1 cellular context compared by ENCODE assay signal in the genomic region with DNA sequence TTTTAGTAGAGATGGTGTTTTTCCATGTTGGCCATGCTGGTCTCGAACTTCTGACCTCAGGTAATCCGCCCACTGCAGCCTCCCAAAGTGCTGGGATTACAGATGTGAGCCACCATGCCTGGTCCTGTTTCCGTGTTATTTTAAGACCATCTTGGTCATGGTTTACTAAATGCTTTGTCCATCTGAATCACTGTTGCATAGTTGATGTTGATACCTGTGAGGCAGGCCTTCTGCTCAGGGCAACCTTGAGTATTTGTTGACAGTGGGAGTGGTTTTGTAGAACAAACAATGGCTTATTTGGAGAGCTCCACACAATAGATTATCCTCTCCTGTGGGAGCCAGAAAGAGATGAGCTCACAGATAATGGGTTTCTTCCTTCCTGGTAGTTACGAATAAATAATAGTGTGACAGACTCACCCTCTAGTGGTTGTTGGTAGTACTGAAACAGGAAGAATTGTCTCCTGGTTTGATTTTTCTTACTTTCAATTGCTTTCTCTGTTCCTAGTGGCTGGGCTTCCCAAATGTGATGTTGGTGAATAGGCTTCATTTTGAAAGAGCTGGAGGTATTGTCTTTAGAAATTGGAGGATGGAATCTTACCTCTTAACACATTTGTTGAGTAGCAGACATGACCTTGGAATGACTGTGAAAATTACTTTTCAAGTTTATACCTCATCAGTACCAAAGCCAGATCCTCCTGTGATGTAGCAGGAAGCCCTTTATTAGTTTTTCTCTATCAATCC.
TF ChIP-seq lines count a peak whose summit lies in the region.

No MANE protein-coding gene starts in this region.

TF ChIP-seq in HepG2, 621 proteins besides CTCF, POLR2A, EP300 and RAD21 (continued from another document and continues in another):
- TF ChIP-seq, protein P1, sequence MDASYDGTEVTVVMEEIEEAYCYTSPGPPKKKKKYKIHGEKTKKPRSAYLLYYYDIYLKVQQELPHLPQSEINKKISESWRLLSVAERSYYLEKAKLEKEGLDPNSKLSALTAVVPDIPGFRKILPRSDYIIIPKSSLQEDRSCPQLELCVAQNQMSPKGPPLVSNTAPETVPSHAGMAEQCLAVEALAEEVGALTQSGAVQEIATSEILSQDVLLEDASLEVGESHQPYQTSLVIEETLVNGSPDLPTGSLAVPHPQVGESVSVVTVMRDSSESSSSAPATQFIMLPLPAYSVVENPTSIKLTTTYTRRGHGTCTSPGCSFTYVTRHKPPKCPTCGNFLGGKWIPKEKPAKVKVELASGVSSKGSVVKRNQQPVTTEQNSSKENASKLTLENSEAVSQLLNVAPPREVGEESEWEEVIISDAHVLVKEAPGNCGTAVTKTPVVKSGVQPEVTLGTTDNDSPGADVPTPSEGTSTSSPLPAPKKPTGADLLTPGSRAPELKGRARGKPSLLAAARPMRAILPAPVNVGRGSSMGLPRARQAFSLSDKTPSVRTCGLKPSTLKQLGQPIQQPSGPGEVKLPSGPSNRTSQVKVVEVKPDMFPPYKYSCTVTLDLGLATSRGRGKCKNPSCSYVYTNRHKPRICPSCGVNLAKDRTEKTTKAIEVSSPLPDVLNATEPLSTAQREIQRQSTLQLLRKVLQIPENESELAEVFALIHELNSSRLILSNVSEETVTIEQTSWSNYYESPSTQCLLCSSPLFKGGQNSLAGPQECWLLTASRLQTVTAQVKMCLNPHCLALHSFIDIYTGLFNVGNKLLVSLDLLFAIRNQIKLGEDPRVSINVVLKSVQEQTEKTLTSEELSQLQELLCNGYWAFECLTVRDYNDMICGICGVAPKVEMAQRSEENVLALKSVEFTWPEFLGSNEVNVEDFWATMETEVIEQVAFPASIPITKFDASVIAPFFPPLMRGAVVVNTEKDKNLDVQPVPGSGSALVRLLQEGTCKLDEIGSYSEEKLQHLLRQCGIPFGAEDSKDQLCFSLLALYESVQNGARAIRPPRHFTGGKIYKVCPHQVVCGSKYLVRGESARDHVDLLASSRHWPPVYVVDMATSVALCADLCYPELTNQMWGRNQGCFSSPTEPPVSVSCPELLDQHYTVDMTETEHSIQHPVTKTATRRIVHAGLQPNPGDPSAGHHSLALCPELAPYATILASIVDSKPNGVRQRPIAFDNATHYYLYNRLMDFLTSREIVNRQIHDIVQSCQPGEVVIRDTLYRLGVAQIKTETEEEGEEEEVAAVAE (CRISPR knock-in tag; IDR thresholded peaks at IDR 0.05; ENCODE audit: borderline replicate concordance) = peak; percentile 94; the same call in 1 of the 2 replicates
- TF ChIP-seq ADNP (CRISPR knock-in tag; IDR thresholded peaks at IDR 0.05) = no peak
- TF ChIP-seq MAFK (conservative IDR thresholded peaks at IDR 0.05 in 1 of 2, IDR thresholded peaks at IDR 0.05 in 1 of 2; ENCODE audit: low read length in 2 of 2) = no peak
- TF ChIP-seq CBX5 (CRISPR knock-in tag; IDR thresholded peaks at IDR 0.05; ENCODE audit: borderline replicate concordance) = no peak
- TF ChIP-seq SSRP1 (CRISPR knock-in tag; IDR thresholded peaks at IDR 0.05) = peak; percentile 80; the same call in 1 of the 2 replicates
- TF ChIP-seq, protein P2, sequence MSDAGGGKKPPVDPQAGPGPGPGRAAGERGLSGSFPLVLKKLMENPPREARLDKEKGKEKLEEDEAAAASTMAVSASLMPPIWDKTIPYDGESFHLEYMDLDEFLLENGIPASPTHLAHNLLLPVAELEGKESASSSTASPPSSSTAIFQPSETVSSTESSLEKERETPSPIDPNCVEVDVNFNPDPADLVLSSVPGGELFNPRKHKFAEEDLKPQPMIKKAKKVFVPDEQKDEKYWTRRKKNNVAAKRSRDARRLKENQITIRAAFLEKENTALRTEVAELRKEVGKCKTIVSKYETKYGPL (CRISPR knock-in tag; IDR thresholded peaks at IDR 0.05) = 0 out of 2 replicates have a peak, but pooled peaks have one; percentile 19
- no peak for TF ChIP-seq ZNF780A (CRISPR knock-in tag; IDR thresholded peaks at IDR 0.05)
- no peak for TF ChIP-seq REL (CRISPR knock-in tag; conservative IDR thresholded peaks at IDR 0.05)
- no peak for TF ChIP-seq ZNF329 (CRISPR knock-in tag; IDR thresholded peaks at IDR 0.05; ENCODE audit: low read depth)
- TF ChIP-seq, protein P3, sequence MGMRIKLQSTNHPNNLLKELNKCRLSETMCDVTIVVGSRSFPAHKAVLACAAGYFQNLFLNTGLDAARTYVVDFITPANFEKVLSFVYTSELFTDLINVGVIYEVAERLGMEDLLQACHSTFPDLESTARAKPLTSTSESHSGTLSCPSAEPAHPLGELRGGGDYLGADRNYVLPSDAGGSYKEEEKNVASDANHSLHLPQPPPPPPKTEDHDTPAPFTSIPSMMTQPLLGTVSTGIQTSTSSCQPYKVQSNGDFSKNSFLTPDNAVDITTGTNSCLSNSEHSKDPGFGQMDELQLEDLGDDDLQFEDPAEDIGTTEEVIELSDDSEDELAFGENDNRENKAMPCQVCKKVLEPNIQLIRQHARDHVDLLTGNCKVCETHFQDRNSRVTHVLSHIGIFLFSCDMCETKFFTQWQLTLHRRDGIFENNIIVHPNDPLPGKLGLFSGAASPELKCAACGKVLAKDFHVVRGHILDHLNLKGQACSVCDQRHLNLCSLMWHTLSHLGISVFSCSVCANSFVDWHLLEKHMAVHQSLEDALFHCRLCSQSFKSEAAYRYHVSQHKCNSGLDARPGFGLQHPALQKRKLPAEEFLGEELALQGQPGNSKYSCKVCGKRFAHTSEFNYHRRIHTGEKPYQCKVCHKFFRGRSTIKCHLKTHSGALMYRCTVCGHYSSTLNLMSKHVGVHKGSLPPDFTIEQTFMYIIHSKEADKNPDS (CRISPR knock-in tag; IDR thresholded peaks at IDR 0.05) = no peak
- TF ChIP-seq FOSL2 (CRISPR knock-in tag; IDR thresholded peaks at IDR 0.05) = peak; percentile 77
- TF ChIP-seq CBFB (CRISPR knock-in tag; IDR thresholded peaks at IDR 0.05) = no peak
- no peak for TF ChIP-seq FIP1L1 (IDR thresholded peaks at IDR 0.05; ENCODE audit: borderline replicate concordance, insufficient read depth, low read depth, low read length)
- TF ChIP-seq ZNF382 (CRISPR knock-in tag; IDR thresholded peaks at IDR 0.05; ENCODE audit: borderline replicate concordance) = no peak
- TF ChIP-seq BRCA1 (CRISPR knock-in tag; IDR thresholded peaks at IDR 0.05) = peak; percentile 44; the same call in 1 of the 2 replicates
- TF ChIP-seq TRIM24 (CRISPR knock-in tag; IDR thresholded peaks at IDR 0.05) = no peak
- no peak for TF ChIP-seq YY1 (IDR thresholded peaks at IDR 0.05; ENCODE audit: insufficient read depth, insufficient replicate concordance, low read depth, low read length)
- TF ChIP-seq MXI1 (IDR thresholded peaks at IDR 0.05; ENCODE audit: borderline replicate concordance, low read depth, low read length) = peak; percentile 61; the same call in 1 of the 3 replicates
- no peak for TF ChIP-seq GTF3A (CRISPR knock-in tag; conservative IDR thresholded peaks at IDR 0.05)
- TF ChIP-seq NONO (IDR thresholded peaks at IDR 0.05) = no peak
- peak; percentile 61; the same call in 1 of the 2 replicates for TF ChIP-seq NONO (CRISPR knock-in tag; conservative IDR thresholded peaks at IDR 0.05)
- TF ChIP-seq NR2C2 (CRISPR knock-in tag; IDR thresholded peaks at IDR 0.05; ENCODE audit: borderline replicate concordance) = 0 out of 2 replicates have a peak, but pooled peaks have one; percentile 29
- TF ChIP-seq, protein P4, sequence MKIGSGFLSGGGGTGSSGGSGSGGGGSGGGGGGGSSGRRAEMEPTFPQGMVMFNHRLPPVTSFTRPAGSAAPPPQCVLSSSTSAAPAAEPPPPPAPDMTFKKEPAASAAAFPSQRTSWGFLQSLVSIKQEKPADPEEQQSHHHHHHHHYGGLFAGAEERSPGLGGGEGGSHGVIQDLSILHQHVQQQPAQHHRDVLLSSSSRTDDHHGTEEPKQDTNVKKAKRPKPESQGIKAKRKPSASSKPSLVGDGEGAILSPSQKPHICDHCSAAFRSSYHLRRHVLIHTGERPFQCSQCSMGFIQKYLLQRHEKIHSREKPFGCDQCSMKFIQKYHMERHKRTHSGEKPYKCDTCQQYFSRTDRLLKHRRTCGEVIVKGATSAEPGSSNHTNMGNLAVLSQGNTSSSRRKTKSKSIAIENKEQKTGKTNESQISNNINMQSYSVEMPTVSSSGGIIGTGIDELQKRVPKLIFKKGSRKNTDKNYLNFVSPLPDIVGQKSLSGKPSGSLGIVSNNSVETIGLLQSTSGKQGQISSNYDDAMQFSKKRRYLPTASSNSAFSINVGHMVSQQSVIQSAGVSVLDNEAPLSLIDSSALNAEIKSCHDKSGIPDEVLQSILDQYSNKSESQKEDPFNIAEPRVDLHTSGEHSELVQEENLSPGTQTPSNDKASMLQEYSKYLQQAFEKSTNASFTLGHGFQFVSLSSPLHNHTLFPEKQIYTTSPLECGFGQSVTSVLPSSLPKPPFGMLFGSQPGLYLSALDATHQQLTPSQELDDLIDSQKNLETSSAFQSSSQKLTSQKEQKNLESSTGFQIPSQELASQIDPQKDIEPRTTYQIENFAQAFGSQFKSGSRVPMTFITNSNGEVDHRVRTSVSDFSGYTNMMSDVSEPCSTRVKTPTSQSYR (CRISPR knock-in tag; IDR thresholded peaks at IDR 0.05; ENCODE audit: borderline replicate concordance) = no peak; the same call in 1 of the 2 replicates
- TF ChIP-seq RXRB (CRISPR knock-in tag; IDR thresholded peaks at IDR 0.05; ENCODE audit: borderline replicate concordance) = peak; percentile 71
- peak; percentile 80; the same call in 1 of the 2 replicates for TF ChIP-seq TBX2 (CRISPR knock-in tag; IDR thresholded peaks at IDR 0.05; ENCODE audit: borderline replicate concordance)
- TF ChIP-seq ZNF441 (CRISPR knock-in tag; IDR thresholded peaks at IDR 0.05; ENCODE audit: borderline replicate concordance) = 0 out of 2 replicates have a peak, but pooled peaks have one; percentile 27
- TF ChIP-seq PCBP2 (optimal IDR thresholded peaks at IDR 0.05; ENCODE audit: low read depth, low read length, poor library complexity, severe bottlenecking) = no peak
- TF ChIP-seq, protein P5, sequence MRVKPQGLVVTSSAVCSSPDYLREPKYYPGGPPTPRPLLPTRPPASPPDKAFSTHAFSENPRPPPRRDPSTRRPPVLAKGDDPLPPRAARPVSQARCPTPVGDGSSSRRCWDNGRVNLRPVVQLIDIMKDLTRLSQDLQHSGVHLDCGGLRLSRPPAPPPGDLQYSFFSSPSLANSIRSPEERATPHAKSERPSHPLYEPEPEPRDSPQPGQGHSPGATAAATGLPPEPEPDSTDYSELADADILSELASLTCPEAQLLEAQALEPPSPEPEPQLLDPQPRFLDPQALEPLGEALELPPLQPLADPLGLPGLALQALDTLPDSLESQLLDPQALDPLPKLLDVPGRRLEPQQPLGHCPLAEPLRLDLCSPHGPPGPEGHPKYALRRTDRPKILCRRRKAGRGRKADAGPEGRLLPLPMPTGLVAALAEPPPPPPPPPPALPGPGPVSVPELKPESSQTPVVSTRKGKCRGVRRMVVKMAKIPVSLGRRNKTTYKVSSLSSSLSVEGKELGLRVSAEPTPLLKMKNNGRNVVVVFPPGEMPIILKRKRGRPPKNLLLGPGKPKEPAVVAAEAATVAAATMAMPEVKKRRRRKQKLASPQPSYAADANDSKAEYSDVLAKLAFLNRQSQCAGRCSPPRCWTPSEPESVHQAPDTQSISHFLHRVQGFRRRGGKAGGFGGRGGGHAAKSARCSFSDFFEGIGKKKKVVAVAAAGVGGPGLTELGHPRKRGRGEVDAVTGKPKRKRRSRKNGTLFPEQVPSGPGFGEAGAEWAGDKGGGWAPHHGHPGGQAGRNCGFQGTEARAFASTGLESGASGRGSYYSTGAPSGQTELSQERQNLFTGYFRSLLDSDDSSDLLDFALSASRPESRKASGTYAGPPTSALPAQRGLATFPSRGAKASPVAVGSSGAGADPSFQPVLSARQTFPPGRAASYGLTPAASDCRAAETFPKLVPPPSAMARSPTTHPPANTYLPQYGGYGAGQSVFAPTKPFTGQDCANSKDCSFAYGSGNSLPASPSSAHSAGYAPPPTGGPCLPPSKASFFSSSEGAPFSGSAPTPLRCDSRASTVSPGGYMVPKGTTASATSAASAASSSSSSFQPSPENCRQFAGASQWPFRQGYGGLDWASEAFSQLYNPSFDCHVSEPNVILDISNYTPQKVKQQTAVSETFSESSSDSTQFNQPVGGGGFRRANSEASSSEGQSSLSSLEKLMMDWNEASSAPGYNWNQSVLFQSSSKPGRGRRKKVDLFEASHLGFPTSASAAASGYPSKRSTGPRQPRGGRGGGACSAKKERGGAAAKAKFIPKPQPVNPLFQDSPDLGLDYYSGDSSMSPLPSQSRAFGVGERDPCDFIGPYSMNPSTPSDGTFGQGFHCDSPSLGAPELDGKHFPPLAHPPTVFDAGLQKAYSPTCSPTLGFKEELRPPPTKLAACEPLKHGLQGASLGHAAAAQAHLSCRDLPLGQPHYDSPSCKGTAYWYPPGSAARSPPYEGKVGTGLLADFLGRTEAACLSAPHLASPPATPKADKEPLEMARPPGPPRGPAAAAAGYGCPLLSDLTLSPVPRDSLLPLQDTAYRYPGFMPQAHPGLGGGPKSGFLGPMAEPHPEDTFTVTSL (CRISPR knock-in tag; IDR thresholded peaks at IDR 0.05; ENCODE audit: borderline replicate concordance) = peak; percentile 79; the same call in 1 of the 2 replicates
- TF ChIP-seq NR2F6 (IDR thresholded peaks at IDR 0.05) = no peak
- TF ChIP-seq NR2F6 (CRISPR knock-in tag; IDR thresholded peaks at IDR 0.05) = peak; percentile 48; the same call in 1 of the 2 replicates
- peak; percentile 60 for TF ChIP-seq HNF4A (CRISPR knock-in tag; IDR thresholded peaks at IDR 0.05)
- TF ChIP-seq, protein P6, sequence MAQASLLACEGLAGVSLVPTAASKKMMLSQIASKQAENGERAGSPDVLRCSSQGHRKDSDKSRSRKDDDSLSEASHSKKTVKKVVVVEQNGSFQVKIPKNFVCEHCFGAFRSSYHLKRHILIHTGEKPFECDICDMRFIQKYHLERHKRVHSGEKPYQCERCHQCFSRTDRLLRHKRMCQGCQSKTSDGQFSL (CRISPR knock-in tag; IDR thresholded peaks at IDR 0.05) = no peak
- TF ChIP-seq ELF4 (CRISPR knock-in tag; IDR thresholded peaks at IDR 0.05; ENCODE audit: borderline replicate concordance) = no peak
- TF ChIP-seq ZSCAN9 (CRISPR knock-in tag; IDR thresholded peaks at IDR 0.05; ENCODE audit: borderline replicate concordance) = peak; percentile 78; the same call in 1 of the 2 replicates
- peak; percentile 53; the same call in 1 of the 2 replicates for TF ChIP-seq ZMAT3 (CRISPR knock-in tag; conservative IDR thresholded peaks at IDR 0.05)
- TF ChIP-seq SALL1 (CRISPR knock-in tag; IDR thresholded peaks at IDR 0.05) = peak; percentile 71
- no peak for TF ChIP-seq SRSF1 (optimal IDR thresholded peaks at IDR 0.05; ENCODE audit: low read depth, low read length)
- TF ChIP-seq, protein P7, sequence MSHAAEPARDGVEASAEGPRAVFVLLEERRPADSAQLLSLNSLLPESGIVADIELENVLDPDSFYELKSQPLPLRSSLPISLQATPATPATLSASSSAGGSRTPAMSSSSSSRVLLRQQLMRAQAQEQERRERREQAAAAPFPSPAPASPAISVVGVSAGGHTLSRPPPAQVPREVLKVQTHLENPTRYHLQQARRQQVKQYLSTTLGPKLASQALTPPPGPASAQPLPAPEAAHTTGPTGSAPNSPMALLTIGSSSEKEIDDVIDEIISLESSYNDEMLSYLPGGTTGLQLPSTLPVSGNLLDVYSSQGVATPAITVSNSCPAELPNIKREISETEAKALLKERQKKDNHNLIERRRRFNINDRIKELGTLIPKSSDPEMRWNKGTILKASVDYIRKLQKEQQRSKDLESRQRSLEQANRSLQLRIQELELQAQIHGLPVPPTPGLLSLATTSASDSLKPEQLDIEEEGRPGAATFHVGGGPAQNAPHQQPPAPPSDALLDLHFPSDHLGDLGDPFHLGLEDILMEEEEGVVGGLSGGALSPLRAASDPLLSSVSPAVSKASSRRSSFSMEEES (CRISPR knock-in tag; IDR thresholded peaks at IDR 0.05) = 0 out of 2 replicates have a peak, but pooled peaks have one; percentile 18
- TF ChIP-seq HIVEP1 (CRISPR knock-in tag; IDR thresholded peaks at IDR 0.05) = no peak
- TF ChIP-seq MAFF (IDR thresholded peaks at IDR 0.05; ENCODE audit: low read depth, low read length) = no peak
- 0 out of 2 replicates have a peak, but pooled peaks have one; percentile 41 for TF ChIP-seq ZNF772 (CRISPR knock-in tag; IDR thresholded peaks at IDR 0.05)
- no peak for TF ChIP-seq ZNF879 (CRISPR knock-in tag; IDR thresholded peaks at IDR 0.05)
- TF ChIP-seq ZNF432 (CRISPR knock-in tag; IDR thresholded peaks at IDR 0.05; ENCODE audit: borderline replicate concordance) = no peak
